22 cellular contexts compared by ENCODE assay signal in genomic region chr3:117751691-117752090, GRCh38.
"Had no signal": no experiment of that assay in that cellular context is flagged by ENCODE, and none has a peak within 500 bp of the region (broad histone marks: within the 10 kb centered on the region; RNA-seq: fewer than 3 reads in every experiment).

No MANE protein-coding gene starts in this region.

- H3K36me3 ChIP-seq: colonic mucosa, heart left ventricle, prostate gland, suprapubic skin had no signal

- H3K27me3 ChIP-seq: body of pancreas, colonic mucosa, heart left ventricle, suprapubic skin had no signal

- H3K4me1 ChIP-seq: body of pancreas, colonic mucosa, heart left ventricle, prostate gland, suprapubic skin had no signal

- H3K4me3 ChIP-seq: body of pancreas, colonic mucosa, heart left ventricle, prostate gland, suprapubic skin had no signal

- H3K9me3 ChIP-seq: body of pancreas, colonic mucosa, heart left ventricle, prostate gland, suprapubic skin had no signal

- DNase-seq: activated CD4-positive, alpha-beta memory T cell treated with anti-CD3 and anti-CD28 coated beads, Interleukin-2, amount 10 ng/mL, durations not matched to agents 7 days and 5 days; activated CD4-positive, alpha-beta T cell treated with anti-CD3 and anti-CD28 coated beads for 36 hours; activated naive CD4-positive, alpha-beta T cell; activated naive CD8-positive, alpha-beta T cell treated with anti-CD3 and anti-CD28 coated beads for 36 hours; activated T-cell treated with anti-CD3 and anti-CD28 coated beads, Interleukin-2, amount 50 U/mL, for 1 hour; amniotic stem cell; body of pancreas; central memory CD4-positive, alpha-beta T cell; colonic mucosa; erythroblast; heart left ventricle; kidney glomerular epithelial cell; left ventricle myocardium superior; mesendoderm; natural killer cell; occipital lobe; right cardiac atrium; stimulated activated naive CD8-positive, alpha-beta T cell treated with anti-CD3 and anti-CD28 coated beads, Interleukin-15, Interleukin-2, amounts not matched to agents 100 U/mL and 50 U/mL, for 24 hours; T-cell; trophoblast cell had no signal

- H3K27ac ChIP-seq: body of pancreas, colonic mucosa, heart left ventricle, prostate gland, suprapubic skin had no signal
